In genomic region chr2:151978709-151979108, GRCh38 we compare ENCODE assay signal across 15 cellular contexts.
DNase-seq lines count a peak whose midpoint lies in the region; ATAC-seq, FAIRE-seq and TF ChIP-seq lines count a peak whose summit lies in the region.
"Had no signal": no experiment of that assay in that cellular context is flagged by ENCODE, and none has a peak within 500 bp of the region (broad histone marks: within the 10 kb centered on the region; RNA-seq: fewer than 3 reads in every experiment).

No MANE protein-coding gene starts in this region.

- no peak overlapping the region for H3K18ac ChIP-seq in H1 (ENCODE audit: extremely low read depth, low read length)

- no peaks in the 10 kb centered on the region for H3K36me3 Mint-ChIP-seq in progenitor cell of endocrine pancreas (ENCODE audit: insufficient read depth)

- no peak overlapping the region for H2BK20ac ChIP-seq in H1 (ENCODE audit: low read length)

- TF ChIP-seq CTCF in H1 (IDR thresholded peaks at IDR 0.05; ENCODE audit: control extremely low read depth in 1 of 3, insufficient read depth in 1 of 3, low read depth in 1 of 3, low read length in 3 of 3) (no peak), neural cell (IDR thresholded peaks at IDR 0.05; ENCODE audit: poor library complexity, severe bottlenecking) (no peak), Peyer's patch (IDR thresholded peaks at IDR 0.05) (no peak), progenitor cell of endocrine pancreas (IDR thresholded peaks at IDR 0.05; ENCODE audit: unreplicated experiment) (no peak)

- H3K36me3 ChIP-seq in H1 (ENCODE audit: control insufficient read depth in 2 of 4, insufficient read depth in 4 of 4, low read length in 3 of 4) (no peaks in the 10 kb centered on the region), neural cell (ENCODE audit: insufficient read depth, low read length) (no peaks in the 10 kb centered on the region), Peyer's patch (no peaks in the 10 kb centered on the region)
- H3K36me3 ChIP-seq: BLaER1 treated with 17β-estradiol and CSF1 and Interleukin-3, amounts not matched to agents 10 nM and 100 nM had no signal

- H3K23ac ChIP-seq in H1 (ENCODE audit: insufficient read length) = no peak overlapping the region

- FAIRE-seq in H1 (lab: Jason Lieb, UNC) = no peak
- FAIRE-seq: GM18507, H54 had no signal

- no peaks in the 10 kb centered on the region for H3K79me1 ChIP-seq in H1 (ENCODE audit: low read depth, low read length)

- CTCF ChIA-PET in H1 (lab: Charles Lee; ENCODE audit: partially characterized antibody) = interaction anchor here (0.9 to 3.3 kb wide), 5 partner anchors 10 to 50 kb away, joined by 3 to 19 read pairs (median 3); no protein-coding TSS in a partner anchor

- peaks cover 3% of the 10 kb centered on the region for H3K9me3 Mint-ChIP-seq in progenitor cell of endocrine pancreas (ENCODE audit: low read depth)

- H4K91ac ChIP-seq in H1 (replicated peaks; ENCODE audit: insufficient read length, low read length) = no peak overlapping the region

- 0 out of 2 replicates have a peak overlapping the region, but pooled peaks have one; percentile 43 for H4K8ac ChIP-seq in H1 (ENCODE audit: extremely low read depth, insufficient read depth, low read length)

- POLR2A ChIA-PET in H1 (lab: Charles Lee; ENCODE audit: partially characterized antibody) = no interaction called here

- no peak overlapping the region for H2BK5ac ChIP-seq in H1 (ENCODE audit: low read depth, low read length)

- H3K79me2 ChIP-seq in H1 (ENCODE audit: control insufficient read depth in 1 of 2, insufficient read depth in 2 of 2, low read length in 2 of 2) = no peaks in the 10 kb centered on the region
- no peaks in the 10 kb centered on the region for H3K79me2 ChIP-seq in neural cell (replicated peaks; ENCODE audit: insufficient read depth, low read length)

- H3K27ac ChIP-seq in caudate nucleus (ENCODE audit: low read depth, low read length) (peak overlapping the region; percentile 65), H1 (ENCODE audit: low read depth, low read length) (no peak overlapping the region), neural cell (ENCODE audit: low read length) (peak overlapping the region; percentile 51), Peyer's patch (no peak overlapping the region)
- H3K27ac ChIP-seq: BLaER1 treated with 17β-estradiol and CSF1 and Interleukin-3, amounts not matched to agents 10 nM and 100 nM had no signal

- intact Hi-C loops in sciatic nerve (cut with DNase I) = no loop called here

- TF ChIP-seq POLR2A in H1 (IDR thresholded peaks at IDR 0.05; ENCODE audit: control extremely low read depth in 1 of 2, low read depth in 2 of 2, low read length in 2 of 2) (no peak), Peyer's patch (IDR thresholded peaks at IDR 0.05) (no peak)

- TF ChIP-seq RAD21 in H1 (IDR thresholded peaks at IDR 0.05 in 1 of 2, conservative IDR thresholded peaks at IDR 0.05 in 1 of 2; ENCODE audit: low read depth in 2 of 2, low read length in 2 of 2) (no peak), neural cell (conservative IDR thresholded peaks at IDR 0.05) (no peak)

- H3K4me3 Mint-ChIP-seq in progenitor cell of endocrine pancreas (ENCODE audit: low read depth) = no peak overlapping the region
- H3K4me3 Mint-ChIP-seq: CD4-positive, CD25-positive, alpha-beta regulatory T cell had no signal

- H3F3A ChIP-seq in neural cell (ENCODE audit: insufficient read depth, low read length, poor library complexity, severe bottlenecking) = no peaks in the 10 kb centered on the region

- peak; percentile 32 for ATAC-seq in sciatic nerve
- ATAC-seq: HCT116 had no signal

- H4K5ac ChIP-seq in H1 (ENCODE audit: insufficient read length, low read depth, low read length) = no peak overlapping the region

- H3K27me3 ChIP-seq in H1 (replicated peaks in 1 of 4; ENCODE audit: control insufficient read depth in 3 of 4, extremely low read depth in 1 of 4, insufficient read depth in 3 of 4, low read length in 3 of 4) (no peaks in the 10 kb centered on the region), neural cell (ENCODE audit: insufficient read depth, low read depth, low read length) (no peaks in the 10 kb centered on the region), Peyer's patch (no peaks in the 10 kb centered on the region)
- H3K27me3 ChIP-seq: BLaER1 treated with 17β-estradiol and CSF1 and Interleukin-3, amounts not matched to agents 10 nM and 100 nM had no signal

- no peak overlapping the region for H3K14ac ChIP-seq in H1 (ENCODE audit: insufficient read length)

- H2AFZ ChIP-seq in H1 (ENCODE audit: low read length) (no peak overlapping the region), neural cell (ENCODE audit: low read depth, low read length) (no peak overlapping the region)

- H3K4ac ChIP-seq in H1 (replicated peaks; ENCODE audit: insufficient read length, low read depth, low read length) = no peak overlapping the region

- H3K9me2 ChIP-seq in neural cell (ENCODE audit: insufficient read depth, low read length) = no peaks in the 10 kb centered on the region

- H3K4me1 Mint-ChIP-seq in progenitor cell of endocrine pancreas (ENCODE audit: low read depth) = no peaks in the 10 kb centered on the region

- H2BK12ac ChIP-seq in H1 (ENCODE audit: low read depth, low read length) = no peak overlapping the region

- H3K9me3 ChIP-seq in H1 (ENCODE audit: insufficient read depth in 2 of 2, low read depth in 1 of 2, low read length in 1 of 2) (no peaks in the 10 kb centered on the region), neural cell (ENCODE audit: low read length) (no peaks in the 10 kb centered on the region), Peyer's patch (no peaks in the 10 kb centered on the region)
- H3K9me3 ChIP-seq: BLaER1 treated with 17β-estradiol and CSF1 and Interleukin-3, amounts not matched to agents 10 nM and 100 nM had no signal

- H3K4me1 ChIP-seq in H1 (replicated peaks in 1 of 4; ENCODE audit: control insufficient read depth in 3 of 4, insufficient read depth in 4 of 4, low read length in 3 of 4) (peaks cover 0 to under 1% (median under 1%) of the 10 kb centered on the region in 4 experiments; a peak in 2 of 7 replicates), Peyer's patch (no peaks in the 10 kb centered on the region)
- H3K4me1 ChIP-seq: BLaER1 treated with 17β-estradiol and CSF1 and Interleukin-3, amounts not matched to agents 10 nM and 100 nM had no signal

- no peak overlapping the region for H2BK120ac ChIP-seq in H1 (replicated peaks; ENCODE audit: low read depth, low read length)

- 92% methylated on average over 7 of the region's 7 CpGs; no CpG with 5 or more reads in 1 of the 2 experiments for WGBS in H1 (ENCODE audit: extremely low coverage in 1 of 2, insufficient coverage in 1 of 2, insufficient read length in 1 of 2, insufficient replicate concordance in 2 of 2, low coverage in 1 of 2, low lambda C conversion rate in 2 of 2, missing lambda C conversion rate in 1 of 2), 2 experiments

- H3K27me3 Mint-ChIP-seq in progenitor cell of endocrine pancreas = peaks cover 20% of the 10 kb centered on the region

- H3K4me2 ChIP-seq in H1 (ENCODE audit: insufficient read depth in 1 of 2, low read depth in 2 of 2, low read length in 2 of 2) (no peak overlapping the region), neural cell (ENCODE audit: low read length) (no peak overlapping the region)
- H3K4me2 ChIP-seq: BLaER1 treated with 17β-estradiol and CSF1 and Interleukin-3, amounts not matched to agents 10 nM and 100 nM had no signal

- no peak overlapping the region for H2BK15ac ChIP-seq in H1 (ENCODE audit: low read length)

- no peaks in the 10 kb centered on the region for H3K23me2 ChIP-seq in H1 (ENCODE audit: low read depth, low read length)

- no peak overlapping the region for H2AK5ac ChIP-seq in H1 (ENCODE audit: low read depth, low read length)

- no peak overlapping the region for H3K56ac ChIP-seq in H1 (replicated peaks; ENCODE audit: insufficient read length, low read depth, low read length)

- no peak overlapping the region for H3K4me3 ChIP-seq in H1 (ENCODE audit: extremely low read depth in 1 of 4, insufficient read depth in 2 of 4, low read depth in 3 of 4, low read length in 4 of 4)
- H3K4me3 ChIP-seq in neural cell (ENCODE audit: low read length) = peak overlapping the region; percentile 22
- no peak overlapping the region for H3K4me3 ChIP-seq in Peyer's patch
- H3K4me3 ChIP-seq: BLaER1 treated with 17β-estradiol and CSF1 and Interleukin-3, amounts not matched to agents 10 nM and 100 nM had no signal

- no peak for TF ChIP-seq EP300 in H1 (IDR thresholded peaks at IDR 0.05; ENCODE audit: borderline replicate concordance in 1 of 2, low read depth in 2 of 2, low read length in 2 of 2)
- TF ChIP-seq EP300 in neural cell (conservative IDR thresholded peaks at IDR 0.05; ENCODE audit: poor library complexity, severe bottlenecking) = no peak

- H3K9ac ChIP-seq in H1 (replicated peaks in 1 of 4; ENCODE audit: extremely low read depth in 1 of 4, low read depth in 3 of 4, low read length in 3 of 4) (no peak overlapping the region), neural cell (ENCODE audit: low read length) (peak overlapping the region; percentile 9)
- H3K9ac ChIP-seq: BLaER1 treated with 17β-estradiol and CSF1 and Interleukin-3, amounts not matched to agents 10 nM and 100 nM had no signal

- DNase-seq in caudate nucleus (lab: John Stamatoyannopoulos, UW) (peak in 1 of 61 donors; percentile 99), H1 (ENCODE audit: low read depth in 1 of 2, low spot score in 2 of 2) (no peak), sciatic nerve (ENCODE audit: low spot score) (no peak), Peyer's patch (no peak), HUDEP-2 (lab: John Stamatoyannopoulos, UW; ENCODE audit: unreplicated experiment in 76 of 76) (no peak), progenitor cell of endocrine pancreas (ENCODE audit: low spot score, unreplicated experiment) (no peak)
- no peak for DNase-seq in stimulated activated CD4-positive, alpha-beta T cell treated with anti-CD3 and anti-CD28 coated beads, Interleukin-4, amount 100 ng/mL, for 1 hour
- DNase-seq: ACHN; CD4-positive, CD25-positive, alpha-beta regulatory T cell; DMS53 had no signal

- H3K27ac Mint-ChIP-seq in progenitor cell of endocrine pancreas = no peak overlapping the region
- H3K27ac Mint-ChIP-seq: CD4-positive, CD25-positive, alpha-beta regulatory T cell had no signal

- H4K20me1 ChIP-seq in H1 (replicated peaks in 1 of 2; ENCODE audit: control insufficient read depth in 1 of 2, insufficient read depth in 2 of 2, low read length in 2 of 2) (no peaks in the 10 kb centered on the region), neural cell (ENCODE audit: insufficient read depth) (no peaks in the 10 kb centered on the region)
- H4K20me1 ChIP-seq: BLaER1 treated with 17β-estradiol and CSF1 and Interleukin-3, amounts not matched to agents 10 nM and 100 nM had no signal

TF ChIP-seq in H1, 55 proteins besides CTCF, POLR2A, EP300 and RAD21 (continues in another document):
- no peak for TF ChIP-seq CHD1 (IDR thresholded peaks at IDR 0.05; ENCODE audit: low read depth, low read length)
- no peak for TF ChIP-seq TBP (IDR thresholded peaks at IDR 0.05; ENCODE audit: low read depth, low read length)
- no peak for TF ChIP-seq CHD2 (IDR thresholded peaks at IDR 0.05; ENCODE audit: low read length)
- no peak for TF ChIP-seq MAFK (IDR thresholded peaks at IDR 0.05; ENCODE audit: low read depth, low read length)

TF ChIP-seq in neural cell, 6 proteins besides CTCF, POLR2A, EP300 and RAD21 (continues in another document):
- TF ChIP-seq MXI1 (conservative IDR thresholded peaks at IDR 0.05; ENCODE audit: poor library complexity, severe bottlenecking) = no peak
- no peak for TF ChIP-seq SMC3 (conservative IDR thresholded peaks at IDR 0.05; ENCODE audit: poor library complexity)
- no peak for TF ChIP-seq TAF1 (IDR thresholded peaks at IDR 0.05; ENCODE audit: low read depth)

Comparison
In these comparisons a context has a peak if more than half of its experiments do, and no peak if none do; other contexts are left out.
1. H3K27ac ChIP-seq: peak in caudate nucleus (single experiment) and neural cell (single experiment); none in H1 (single experiment) and Peyer's patch (0 of 4).